15 cellular contexts compared by ENCODE assay signal in the genomic region with DNA sequence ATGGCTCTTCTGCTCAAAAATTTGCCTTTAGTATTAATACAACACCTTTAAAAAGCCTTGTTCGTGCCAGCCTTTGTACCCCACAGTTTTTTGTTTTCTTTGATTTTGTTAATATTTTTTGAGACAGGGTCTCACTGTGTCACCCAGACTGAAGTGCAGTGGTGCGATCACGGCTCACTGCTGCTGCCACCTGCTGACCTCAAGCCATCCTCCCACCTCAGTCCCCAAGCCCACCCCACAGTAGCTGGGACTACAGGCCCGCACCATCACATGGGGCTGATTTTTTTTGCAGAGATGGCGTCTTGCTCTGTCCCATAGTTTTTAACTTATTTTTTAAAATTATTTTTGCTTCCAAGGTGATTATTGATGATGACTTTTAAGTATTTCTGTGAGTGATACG.
DNase-seq lines count a peak whose midpoint lies in the region; ATAC-seq, FAIRE-seq and TF ChIP-seq lines count a peak whose summit lies in the region.
"Had no signal": no experiment of that assay in that cellular context is flagged by ENCODE, and none has a peak within 500 bp of the region (broad histone marks: within the 10 kb centered on the region; RNA-seq: fewer than 3 reads in every experiment).

No MANE protein-coding gene starts in this region.

- TF ChIP-seq RAD21 in GM12878 (IDR thresholded peaks at IDR 0.05; ENCODE audit: insufficient read depth, low read depth, low read length) (0 out of 2 replicates have a peak, but pooled peaks have one; percentile 2), HepG2 (CRISPR knock-in tag; IDR thresholded peaks at IDR 0.05) (no peak)

- in situ Hi-C loops in GM12878 (cut with MboI), result no loop called here
- in situ Hi-C loops in HepG2 (cut with HindIII; ENCODE audit: extremely low pct_ligation_motif_present, low pct_unique_long_range_greater_than_20kb), result no loop called here

- ATAC-seq in HG03025 (IDR thresholded peaks at IDR 0.05; ENCODE audit: low FRiP score, unreplicated experiment), result peak; percentile 63
- peak; percentile 82 for ATAC-seq in GM12878
- peak; percentile 90 for ATAC-seq in HepG2
- no peak for ATAC-seq in GM21423 (IDR thresholded peaks at IDR 0.05; ENCODE audit: unreplicated experiment)
- ATAC-seq in HG03108 (IDR thresholded peaks at IDR 0.05; ENCODE audit: unreplicated experiment), result no peak

- H4K20me1 ChIP-seq in DOHH2 (ENCODE audit: control insufficient read depth, insufficient read depth, low read depth, low read length), result no peaks in the 10 kb centered on the region
- no peaks in the 10 kb centered on the region for H4K20me1 ChIP-seq in GM12878 (ENCODE audit: control insufficient read depth, insufficient read depth)
- H4K20me1 ChIP-seq in HepG2 (ENCODE audit: insufficient read depth, low read length), result no peaks in the 10 kb centered on the region

- peak; percentile 34 for TF ChIP-seq CTCF in DOHH2 (IDR thresholded peaks at IDR 0.05; ENCODE audit: low read depth, low read length, poor library complexity, severe bottlenecking)
- TF ChIP-seq CTCF in GM12878 (IDR thresholded peaks at IDR 0.05 in 2 of 3, conservative IDR thresholded peaks at IDR 0.05 in 1 of 3; ENCODE audit: control insufficient read depth in 2 of 3, extremely low read depth in 1 of 3, insufficient read depth in 1 of 3, low read depth in 3 of 3, low read length in 3 of 3), result peak; percentile 31 to 60 (median 39)
- TF ChIP-seq CTCF in HepG2 (CRISPR knock-in tag; IDR thresholded peaks at IDR 0.05), result peak; percentile 59

- H3K4me3 ChIP-seq in DOHH2 (ENCODE audit: low read length) (no peak overlapping the region), GM12878 (no peak overlapping the region), HepG2 (replicated peaks in 1 of 3; ENCODE audit: insufficient read depth in 1 of 3, low read depth in 2 of 3, low read length in 3 of 3) (no peak overlapping the region)
- H3K4me3 ChIP-seq: thoracic aorta had no signal

- FAIRE-seq in GM12878 (lab: Jason Lieb, UNC), result no peak
- FAIRE-seq in HepG2 (lab: Jason Lieb, UNC), result peak; percentile 90

- TF ChIP-seq POLR2A in GM12878 (IDR thresholded peaks at IDR 0.05; ENCODE audit: low read depth, low read length) (no peak), HepG2 (IDR thresholded peaks at IDR 0.05; ENCODE audit: insufficient read depth in 1 of 2, low read depth in 2 of 2, low read length in 2 of 2) (no peak)

- DNase-seq in GM12878 (ENCODE audit: low read depth, low spot score), result no peak
- no peak for DNase-seq in HepG2 (ENCODE audit: low spot score)
- no peak for DNase-seq in NCI-H1417 (lab: John Stamatoyannopoulos, UW)
- no peak for DNase-seq in SKM-1 (lab: John Stamatoyannopoulos, UW; ENCODE audit: unreplicated experiment)
- DNase-seq: activated B cell treated with CpG ODN at 0.5 μM for 24 hours; activated gamma-delta T cell; CD4-positive, CD25-positive, alpha-beta regulatory T cell; foreskin melanocyte; IMR-90; NCI-H2171 had no signal

- POLR2A ChIA-PET in GM12878 (lab: Charles Lee), result no interaction called here
- POLR2A ChIA-PET in HepG2 (lab: Yijun Ruan, JAX), result no interaction called here

- H3K4me2 ChIP-seq in DOHH2 (ENCODE audit: low read length) (no peak overlapping the region), GM12878 (ENCODE audit: control insufficient read depth, insufficient read depth) (no peak overlapping the region), HepG2 (ENCODE audit: low read depth, low read length) (no peak overlapping the region)

- RAD21 ChIA-PET in GM12878 (lab: Charles Lee; ENCODE audit: unreplicated experiment), result no interaction called here

- H2AFZ ChIP-seq in GM12878 (ENCODE audit: control insufficient read depth, low read depth, low read length), result no peak overlapping the region
- H2AFZ ChIP-seq in HepG2 (ENCODE audit: low read length), result no peak overlapping the region

- no peak overlapping the region for H3K9ac ChIP-seq in GM12878 (ENCODE audit: control insufficient read depth, insufficient read depth, low read length)
- no peak overlapping the region for H3K9ac ChIP-seq in HepG2 (ENCODE audit: insufficient read depth, low read depth, low read length)

- intact Hi-C loops in GM12878 (cut with micrococcal nuclease; ENCODE audit: unreplicated experiment) (no loop called here), HepG2 (cut with micrococcal nuclease; ENCODE audit: unreplicated experiment) (no loop called here)

- TF ChIP-seq EP300 in GM12878 (IDR thresholded peaks at IDR 0.05; ENCODE audit: borderline replicate concordance in 1 of 2, control insufficient read depth in 1 of 2, low read depth in 2 of 2, low read length in 2 of 2), result no peak
- TF ChIP-seq EP300 in HepG2 (IDR thresholded peaks at IDR 0.05; ENCODE audit: low read depth in 2 of 2, low read length in 2 of 2), result no peak
- no peak for TF ChIP-seq EP300 in HepG2 (CRISPR knock-in tag; IDR thresholded peaks at IDR 0.05; ENCODE audit: borderline replicate concordance)

- no peaks in the 10 kb centered on the region for H3K36me3 ChIP-seq in DOHH2 (ENCODE audit: control insufficient read depth, low read length)
- no peaks in the 10 kb centered on the region for H3K36me3 ChIP-seq in GM12878 (ENCODE audit: control insufficient read depth in 2 of 2, insufficient read depth in 2 of 2, low read length in 1 of 2)
- no peaks in the 10 kb centered on the region for H3K36me3 ChIP-seq in HepG2 (replicated peaks in 1 of 2; ENCODE audit: control insufficient read depth in 1 of 2, insufficient read depth in 2 of 2, low read length in 2 of 2)
- H3K36me3 ChIP-seq: thoracic aorta had no signal

- no TSS peak for BruUV-seq in GM12878 (replicated peaks; lab: Mats Ljungman, UMichigan)
- no TSS peak for BruUV-seq in HepG2 (replicated peaks; lab: Mats Ljungman, UMichigan)

- CTCF ChIA-PET in GM12878 (lab: Yijun Ruan, JAX) (interaction anchor here (0.7 to 0.9 kb wide), 2 partner anchors 25 to 91 kb away, joined by 3 read pairs; no protein-coding TSS in a partner anchor), HepG2 (lab: Yijun Ruan, JAX; ENCODE audit: low intra/inter-chr PET ratio, low total read pairs) (no interaction called here)

- H3K79me2 ChIP-seq in DOHH2 (ENCODE audit: control insufficient read depth, low read length) (no peaks in the 10 kb centered on the region), GM12878 (ENCODE audit: control insufficient read depth, insufficient read depth, low read length) (no peaks in the 10 kb centered on the region), HepG2 (ENCODE audit: insufficient read depth, low read length) (no peaks in the 10 kb centered on the region)

- H3K4me1 ChIP-seq in DOHH2 (ENCODE audit: control insufficient read depth, low read length) (no peaks in the 10 kb centered on the region), GM12878 (ENCODE audit: control insufficient read depth, insufficient read depth, low read length) (no peaks in the 10 kb centered on the region), HepG2 (ENCODE audit: insufficient read depth, low read length) (no peaks in the 10 kb centered on the region)

- WGBS in GM12878 (ENCODE audit: insufficient coverage, insufficient replicate concordance, low lambda C conversion rate, missing lambda C conversion rate), result 11% methylated on average over 6 of the region's 6 CpGs
- 1% methylated on average over 6 of the region's 6 CpGs for WGBS in HepG2 (ENCODE audit: low lambda C conversion rate)

- H3K27me3 ChIP-seq in DOHH2 (ENCODE audit: control insufficient read depth, low read length) (no peaks in the 10 kb centered on the region), GM12878 (replicated peaks in 1 of 2; ENCODE audit: control insufficient read depth in 2 of 2, insufficient read depth in 2 of 2, low read length in 1 of 2) (no peaks in the 10 kb centered on the region), HepG2 (ENCODE audit: control insufficient read depth in 1 of 2, insufficient read depth in 2 of 2, low read length in 2 of 2) (no peaks in the 10 kb centered on the region)

- SMC1A ChIA-PET in GM12878 (lab: Charles Lee; ENCODE audit: uncharacterized antibody, unreplicated experiment), result no interaction called here

- no peaks in the 10 kb centered on the region for H3K9me2 ChIP-seq in DOHH2 (replicated peaks; ENCODE audit: control insufficient read depth, low read length)

- H3K27ac ChIP-seq in DOHH2 (ENCODE audit: low read depth, low read length), result no peak overlapping the region
- H3K27ac ChIP-seq in GM12878 (ENCODE audit: control insufficient read depth, insufficient read depth), result no peak overlapping the region
- H3K27ac ChIP-seq in HepG2 (ENCODE audit: extremely low read length, insufficient read depth, low read length), result no peak overlapping the region
- H3K27ac ChIP-seq: thoracic aorta had no signal

- no peaks in the 10 kb centered on the region for H3K9me3 ChIP-seq in DOHH2 (ENCODE audit: control insufficient read depth, insufficient read depth, low read length)
- H3K9me3 ChIP-seq in GM12878 (replicated peaks; ENCODE audit: control insufficient read depth, insufficient read depth, low read length), result no peaks in the 10 kb centered on the region
- no peaks in the 10 kb centered on the region for H3K9me3 ChIP-seq in HepG2 (ENCODE audit: low read length)
- H3K9me3 ChIP-seq: thoracic aorta had no signal

- no peaks in the 10 kb centered on the region for H3F3A ChIP-seq in DOHH2 (ENCODE audit: control insufficient read depth, insufficient read depth)

TF ChIP-seq in GM12878, 131 proteins besides CTCF, POLR2A, EP300 and RAD21 (continues in another document):
- no peak for TF ChIP-seq CREB1 (IDR thresholded peaks at IDR 0.05; ENCODE audit: low read depth)
- no peak for TF ChIP-seq NFYA (IDR thresholded peaks at IDR 0.05; ENCODE audit: borderline replicate concordance, low read depth, low read length)

TF ChIP-seq in HepG2, 621 proteins besides CTCF, POLR2A, EP300 and RAD21:
- TF ChIP-seq, protein P1, sequence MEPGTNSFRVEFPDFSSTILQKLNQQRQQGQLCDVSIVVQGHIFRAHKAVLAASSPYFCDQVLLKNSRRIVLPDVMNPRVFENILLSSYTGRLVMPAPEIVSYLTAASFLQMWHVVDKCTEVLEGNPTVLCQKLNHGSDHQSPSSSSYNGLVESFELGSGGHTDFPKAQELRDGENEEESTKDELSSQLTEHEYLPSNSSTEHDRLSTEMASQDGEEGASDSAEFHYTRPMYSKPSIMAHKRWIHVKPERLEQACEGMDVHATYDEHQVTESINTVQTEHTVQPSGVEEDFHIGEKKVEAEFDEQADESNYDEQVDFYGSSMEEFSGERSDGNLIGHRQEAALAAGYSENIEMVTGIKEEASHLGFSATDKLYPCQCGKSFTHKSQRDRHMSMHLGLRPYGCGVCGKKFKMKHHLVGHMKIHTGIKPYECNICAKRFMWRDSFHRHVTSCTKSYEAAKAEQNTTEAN (CRISPR knock-in tag; conservative IDR thresholded peaks at IDR 0.05), result no peak
- TF ChIP-seq ZNF446 (CRISPR knock-in tag; IDR thresholded peaks at IDR 0.05) (no peak), MTA3 (CRISPR knock-in tag; IDR thresholded peaks at IDR 0.05) (no peak)

Comparison
In these comparisons a context has a peak if more than half of its experiments do, and no peak if none do; other contexts are left out.
1. ATAC-seq: peak in HG03025 (single experiment), GM12878 (single experiment) and HepG2 (single experiment); none in GM21423 (single experiment) and HG03108 (single experiment).
2. Peak in every context shown above with its lines, with median percentiles within 50 percentile points of each other: CTCF ChIP-seq.